Comparison of ENCODE assay signal across 15 cellular contexts in the genomic region with DNA sequence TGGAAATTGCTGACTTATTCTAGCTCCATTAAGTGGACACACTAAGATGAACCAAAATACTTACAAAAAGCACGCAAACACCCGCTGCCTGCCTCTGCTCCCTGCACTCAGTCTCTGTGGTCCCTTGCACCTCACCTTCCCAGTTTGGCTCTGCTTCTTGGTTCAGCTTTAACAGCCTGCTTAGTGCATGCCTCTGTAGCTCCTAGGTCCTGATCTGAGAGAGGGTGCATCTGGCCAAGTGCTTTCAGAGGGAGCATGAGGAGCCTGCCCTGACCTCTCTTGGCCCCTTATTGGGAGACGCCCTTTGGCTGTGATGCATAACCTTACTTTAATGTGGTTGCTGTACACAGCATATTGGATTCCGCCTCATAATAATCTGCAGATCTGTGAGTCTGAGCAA. TPM values are rescaled to one million over a fixed set of nuclear protein-coding genes. Genes with fewer than 3 reads are reported as not detected.
"Had no signal": no experiment of that assay in that cellular context is flagged by ENCODE, and none has a peak within 500 bp of the region (broad histone marks: within the 10 kb centered on the region; RNA-seq: fewer than 3 reads in every experiment).

No MANE protein-coding gene starts in this region.

- H3K9me3 Mint-ChIP-seq: activated T-helper 2 cell treated with anti-CD3 and anti-CD28 coated beads, Interferon-gamma antibody, Interleukin-2, Interleukin-4, amounts not matched to agents 10 μg/mL and 5 μg/mL and 100 μg/mL, durations not matched to agents 14 hours and 24 hours and 36 hours had no signal

- H3K4me1 ChIP-seq: adrenal gland, foreskin keratinocyte, pancreas, uterus had no signal

- H3K9me3 ChIP-seq: adrenal gland, heart right ventricle, pancreas, stomach, thoracic aorta, uterus had no signal

- H3K4me3 Mint-ChIP-seq: brain, neural crest cell had no signal

- H3K4me1 Mint-ChIP-seq: brain, neural crest cell had no signal

- H3K27ac ChIP-seq: adrenal gland, foreskin keratinocyte, heart right ventricle, pancreas, stomach, thoracic aorta, uterus had no signal

- H3K27ac Mint-ChIP-seq: activated T-helper 2 cell treated with anti-CD3 and anti-CD28 coated beads, Interferon-gamma antibody, Interleukin-2, Interleukin-4, amounts not matched to agents 10 μg/mL and 5 μg/mL and 100 μg/mL, durations not matched to agents 14 hours and 24 hours and 36 hours had no signal

- H3K4me3 ChIP-seq: adrenal gland, heart right ventricle, pancreas, stomach, thoracic aorta, uterus had no signal

- H3K27me3 ChIP-seq: adrenal gland, foreskin keratinocyte, pancreas, stomach, uterus had no signal

- H3K36me3 ChIP-seq: adrenal gland, heart right ventricle, pancreas, stomach, thoracic aorta, uterus had no signal

- DNase-seq: activated CD4-positive, CD25-positive, alpha-beta regulatory T cell; activated naive CD4-positive, alpha-beta T cell treated with anti-CD3 and anti-CD28 coated beads, Interleukin-2, amount 50 U/mL, for 16 hours; adrenal gland; dermis blood vessel endothelial cell; foreskin keratinocyte; heart right ventricle; pancreas; stimulated activated CD4-positive, alpha-beta T cell treated with anti-CD3 and anti-CD28 coated beads, Interleukin-4, amount 100 ng/mL, for 4 hours; stomach; T-helper 2 cell; uterus had no signal

- ATAC-seq: foreskin keratinocyte, heart right ventricle, pancreas had no signal

- H3K36me3 Mint-ChIP-seq: brain had no signal

RNA-seq across cellular contexts. Expression of a gene that starts 21.2 kb away (rescaled TPM):
- total RNA-seq: foreskin keratinocyte had no signal
- polyA plus RNA-seq: foreskin keratinocyte had no signal
